ENCODE assay signal across 14 cellular contexts in genomic region chr7:23713285-23714235, GRCh38. TPM values are rescaled to one million over a fixed set of nuclear protein-coding genes. Genes with fewer than 3 reads are reported as not detected.
DNase-seq lines count a peak whose midpoint lies in the region; ATAC-seq and TF ChIP-seq lines count a peak whose summit lies in the region.
"Had no signal": no experiment of that assay in that cellular context is flagged by ENCODE, and none has a peak within 500 bp of the region (broad histone marks: within the 10 kb centered on the region; RNA-seq: fewer than 3 reads in every experiment).

No MANE protein-coding gene starts in this region.

- H3K4me2 ChIP-seq in IMR-90 (ENCODE audit: low read depth, low read length) = peak overlapping the region; percentile 85

- H3K27ac ChIP-seq in IMR-90 (ENCODE audit: insufficient read depth, low read length) (peak overlapping the region; percentile 58; the same call in 1 of the 2 replicates), uterus (no peak overlapping the region)
- H3K27ac ChIP-seq: psoas muscle, SK-N-MC, transverse colon had no signal

- no peak overlapping the region for H3K4me3 Mint-ChIP-seq in activated CD8-positive, alpha-beta memory T cell treated with anti-CD3 and anti-CD28 coated beads, Interleukin-2, amount 10 ng/mL, durations not matched to agents 7 days and 5 days
- H3K4me3 Mint-ChIP-seq: activated naive CD8-positive, alpha-beta T cell treated with anti-CD3 and anti-CD28 coated beads, Interleukin-2, amount 50 U/mL, for 24 hours had no signal

- H4K5ac ChIP-seq in IMR-90 (ENCODE audit: low read depth, low read length) = no peak overlapping the region

- peak; percentile 46 for DNase-seq in AG09309 (ENCODE audit: low read depth)
- DNase-seq in IMR-90 = peak; percentile 90
- peak; percentile 87 for DNase-seq in astrocyte of the cerebellum (ENCODE audit: low read depth)
- DNase-seq in kidney tubule cell (ENCODE audit: low spot score) = peak; percentile 94
- DNase-seq in uterus = no peak
- DNase-seq in activated CD8-positive, alpha-beta memory T cell treated with anti-CD3 and anti-CD28 coated beads, Interleukin-2, amount 10 ng/mL, durations not matched to agents 7 days and 5 days = no peak
- no peak for DNase-seq in activated CD8-positive, alpha-beta memory T cell treated with anti-CD3 and anti-CD28 coated beads for 24 hours
- DNase-seq: activated CD4-positive, alpha-beta T cell treated with anti-CD3 and anti-CD28 coated beads, Interleukin-2, amount 50 U/mL, for 4 hours; activated naive CD8-positive, alpha-beta T cell treated with anti-CD3 and anti-CD28 coated beads, Interleukin-2, amount 50 U/mL, for 24 hours; NCI-H2227 treated with DMSO at 0.1 percent for 48 hours; psoas muscle; transverse colon had no signal

- H3K4ac ChIP-seq in IMR-90 (ENCODE audit: low read depth, low read length) = peak overlapping the region; percentile 62

- no peak overlapping the region for H3K27ac Mint-ChIP-seq in activated CD8-positive, alpha-beta memory T cell treated with anti-CD3 and anti-CD28 coated beads, Interleukin-2, amount 10 ng/mL, durations not matched to agents 7 days and 5 days
- H3K27ac Mint-ChIP-seq: activated naive CD8-positive, alpha-beta T cell treated with anti-CD3 and anti-CD28 coated beads, Interleukin-2, amount 50 U/mL, for 24 hours had no signal

- peak overlapping the region; percentile 70; the same call in 1 of the 2 replicates for H4K91ac ChIP-seq in IMR-90 (ENCODE audit: insufficient read depth, low read depth, low read length)

- CTCF ChIA-PET in IMR-90 (lab: Yijun Ruan, JAX) = interaction anchor here (0.6 to 1.2 kb wide), 7 partner anchors 11 to 441 kb away, joined by 3 to 6 read pairs (median 3); no protein-coding TSS in a partner anchor
- CTCF ChIA-PET in activated CD8-positive, alpha-beta memory T cell treated with anti-CD3 and anti-CD28 coated beads, Interleukin-2, amount 10 ng/mL, durations not matched to agents 7 days and 5 days (lab: Charles Lee) = interaction anchor here (1.0 to 1.9 kb wide), 6 partner anchors 34 to 449 kb away, joined by 3 to 7 read pairs (median 5); no protein-coding TSS in a partner anchor

- H2AFZ ChIP-seq in IMR-90 (replicated peaks; ENCODE audit: low read length, poor library complexity) = no peak overlapping the region

- no peak overlapping the region for H2AK5ac ChIP-seq in IMR-90 (ENCODE audit: low read depth, low read length)

- ATAC-seq in IMR-90 (ENCODE audit: low read depth) (peak; percentile 82), HG02885 (IDR thresholded peaks at IDR 0.05; ENCODE audit: poor library complexity, unreplicated experiment) (no peak)
- no peak for ATAC-seq in activated CD8-positive, alpha-beta memory T cell treated with anti-CD3 and anti-CD28 coated beads, Interleukin-2, amount 10 ng/mL, durations not matched to agents 7 days and 5 days
- ATAC-seq: activated naive CD8-positive, alpha-beta T cell treated with anti-CD3 and anti-CD28 coated beads, Interleukin-2, amount 50 U/mL, for 24 hours; psoas muscle had no signal

- no peak overlapping the region for H3K23ac ChIP-seq in IMR-90 (ENCODE audit: low read depth, low read length)

- H3K79me1 ChIP-seq in IMR-90 (ENCODE audit: low read depth in 1 of 2, low read length in 2 of 2) = no peaks in the 10 kb centered on the region

- POLR2A ChIA-PET in IMR-90 (lab: Charles Lee; ENCODE audit: unreplicated experiment) = no interaction called here

- H3K9me1 ChIP-seq in IMR-90 (ENCODE audit: insufficient read depth, low read length) = no peaks in the 10 kb centered on the region

- H2BK120ac ChIP-seq in IMR-90 (ENCODE audit: low read depth, low read length) = peak overlapping the region; percentile 66

- peak overlapping the region; percentile 70 for H3K56ac ChIP-seq in IMR-90 (ENCODE audit: extremely low read depth, insufficient read depth, low read length)

- peak overlapping the region; percentile 90 for H2BK5ac ChIP-seq in IMR-90 (ENCODE audit: low read depth, low read length, poor library complexity, severe bottlenecking)

- H3K4me1 Mint-ChIP-seq in activated CD8-positive, alpha-beta memory T cell treated with anti-CD3 and anti-CD28 coated beads, Interleukin-2, amount 10 ng/mL, durations not matched to agents 7 days and 5 days = no peaks in the 10 kb centered on the region
- H3K4me1 Mint-ChIP-seq: activated naive CD8-positive, alpha-beta T cell treated with anti-CD3 and anti-CD28 coated beads, Interleukin-2, amount 50 U/mL, for 24 hours had no signal

- H3K18ac ChIP-seq in IMR-90 (ENCODE audit: low read depth, low read length) = peak overlapping the region; percentile 71; the same call in 1 of the 2 replicates

- H3K36me3 ChIP-seq in IMR-90 (ENCODE audit: control insufficient read depth, insufficient read depth, low read length) (no peaks in the 10 kb centered on the region), uterus (no peaks in the 10 kb centered on the region)
- H3K36me3 ChIP-seq: transverse colon had no signal

- peak overlapping the region in 1 of 2 experiments; percentile 20; a peak in 1 of 4 replicates for H4K8ac ChIP-seq in IMR-90 (ENCODE audit: low read depth in 2 of 2, low read length in 2 of 2)

- no peak overlapping the region for H3K9ac ChIP-seq in IMR-90 (ENCODE audit: low read depth, low read length)

- H3K4me1 ChIP-seq in IMR-90 (ENCODE audit: control insufficient read depth, insufficient read depth, low read length) (peaks cover 2% of the 10 kb centered on the region; the same call in 1 of the 2 replicates), uterus (no peaks in the 10 kb centered on the region)
- H3K4me1 ChIP-seq: psoas muscle had no signal

- H3K4me3 ChIP-seq in AG09309 (ENCODE audit: control insufficient read depth, low read depth, low read length) (no peak overlapping the region), IMR-90 (ENCODE audit: insufficient read depth, low read depth, low read length) (no peak overlapping the region), astrocyte of the cerebellum (ENCODE audit: low read depth, low read length) (no peak overlapping the region), uterus (no peak overlapping the region)
- H3K4me3 ChIP-seq: psoas muscle, SK-N-MC, transverse colon had no signal

- H2BK15ac ChIP-seq in IMR-90 (ENCODE audit: low read depth, low read length) = 0 out of 3 replicates have a peak overlapping the region, but pooled peaks have one; percentile 59

- intact Hi-C loops in IMR-90 (cut with micrococcal nuclease) = loop anchor here (5.0 to 10.0 kb wide), 3 partner anchors 61 to 954 kb away; partner anchors contain the start of gene PALS2
- intact Hi-C loops in uterus (cut with DNase I; ENCODE audit: low total_unique reads) = no loop called here

- WGBS in IMR-90 (ENCODE audit: extremely low coverage in 2 of 2, insufficient read length in 1 of 2), 2 experiments = no CpG with 5 or more reads among the region's 7 CpGs

- no peaks in the 10 kb centered on the region for H3K9me3 Mint-ChIP-seq in activated CD8-positive, alpha-beta memory T cell treated with anti-CD3 and anti-CD28 coated beads, Interleukin-2, amount 10 ng/mL, durations not matched to agents 7 days and 5 days (ENCODE audit: low read depth)
- H3K9me3 Mint-ChIP-seq: activated naive CD8-positive, alpha-beta T cell treated with anti-CD3 and anti-CD28 coated beads, Interleukin-2, amount 50 U/mL, for 24 hours had no signal

- H3K36me3 Mint-ChIP-seq in activated CD8-positive, alpha-beta memory T cell treated with anti-CD3 and anti-CD28 coated beads, Interleukin-2, amount 10 ng/mL, durations not matched to agents 7 days and 5 days = no peaks in the 10 kb centered on the region

- BruUV-seq in IMR-90 (replicated peaks; lab: Mats Ljungman, UMichigan) = no TSS peak

- dilution Hi-C loops in IMR-90 (cut with HindIII; ENCODE audit: low sequenced_read_pairs, unreplicated experiment) = loop anchor here (25.0 kb wide), 1 partner anchor 126 kb away; the partner anchor contains the start of gene CCDC126

- no peak overlapping the region for H3K14ac ChIP-seq in IMR-90 (replicated peaks; ENCODE audit: low read depth, low read length)

- no peaks in the 10 kb centered on the region for H3K9me3 ChIP-seq in IMR-90 (ENCODE audit: control insufficient read depth, insufficient read depth, low read length)
- H3K9me3 ChIP-seq in uterus = no peaks in the 10 kb centered on the region
- H3K9me3 ChIP-seq: psoas muscle, transverse colon had no signal

- H4K20me1 ChIP-seq in IMR-90 (ENCODE audit: insufficient read depth, low read length) = no peaks in the 10 kb centered on the region; the same call in 1 of the 2 replicates

- TF ChIP-seq POLR2A in IMR-90 (IDR thresholded peaks at IDR 0.05; ENCODE audit: low read depth, low read length) (no peak), uterus (IDR thresholded peaks at IDR 0.05) (no peak)

- H3K27me3 Mint-ChIP-seq in activated CD8-positive, alpha-beta memory T cell treated with anti-CD3 and anti-CD28 coated beads, Interleukin-2, amount 10 ng/mL, durations not matched to agents 7 days and 5 days = no peaks in the 10 kb centered on the region

- H2BK20ac ChIP-seq in IMR-90 (ENCODE audit: low read depth, low read length) = peak overlapping the region; percentile 53

- TF ChIP-seq RAD21 in IMR-90 (IDR thresholded peaks at IDR 0.05; ENCODE audit: low read length) = no peak

- TF ChIP-seq CTCF in AG09309 (IDR thresholded peaks at IDR 0.05; ENCODE audit: control insufficient read depth, insufficient read depth, low read depth, low read length, missing control alignments) (no peak), IMR-90 (conservative IDR thresholded peaks at IDR 0.05; ENCODE audit: low read depth, low read length) (no peak), astrocyte of the cerebellum (IDR thresholded peaks at IDR 0.05; ENCODE audit: low read depth, low read length, missing control alignments) (no peak), uterus (IDR thresholded peaks at IDR 0.05) (no peak)

- no peak overlapping the region for H2AK9ac ChIP-seq in IMR-90 (replicated peaks; ENCODE audit: low read depth, low read length, poor library complexity)

- in situ Hi-C loops in IMR-90 (cut with MboI; ENCODE audit: low sequenced_read_pairs) = no loop called here
- in situ Hi-C loops in astrocyte of the cerebellum (cut with HindIII; ENCODE audit: low sequenced_read_pairs) = loop anchor here (10.0 to 25.0 kb wide), 2 partner anchors 139 to 451 kb away; no protein-coding TSS in a partner anchor

- H3K27me3 ChIP-seq in IMR-90 (ENCODE audit: control insufficient read depth, insufficient read depth, low read length) (no peaks in the 10 kb centered on the region), uterus (no peaks in the 10 kb centered on the region)
- H3K27me3 ChIP-seq: transverse colon had no signal

RNA-seq across cellular contexts. Expression of gene STK31, which starts 3.5 kb away (rescaled TPM):
- total RNA-seq in IMR-90 (2012; rRNA removed) (not detected in 2 replicates), uterus (1 to 10 TPM in 2 of 4 donors, not detected in 2; 2.1 TPM)
- not detected in 2 replicates for polyA plus RNA-seq in IMR-90 (2012; rRNA removed)
- polyA plus RNA-seq in IMR-90 (2012; cell fraction: cytosol; rRNA removed) = not detected in 2 replicates
- polyA plus RNA-seq in IMR-90 (2012; cell fraction: nucleus; rRNA removed; ENCODE audit: low replicate concordance) = 0.01 and 0.10 TPM in 2 replicates
- total RNA-seq in activated CD8-positive, alpha-beta memory T cell treated with anti-CD3 and anti-CD28 coated beads, Interleukin-2, amount 10 ng/mL, durations not matched to agents 7 days and 5 days = under 1 TPM in 1 of 2 experiments, not detected in 1; 0.07 TPM

RNA-seq across cellular contexts. Expression of gene FAM221A, which starts 33.6 kb away (rescaled TPM):
- total RNA-seq in IMR-90 (2012; rRNA removed) (1.1 and 1.4 TPM in 2 replicates), uterus (10 to 100 TPM in 1 of 4 donors, 1 to 10 TPM in 3; 4.7 to 11.5 (median 6.5) TPM)
- polyA plus RNA-seq in IMR-90 (2012; rRNA removed) = 2.0 and 2.1 TPM in 2 replicates
- polyA plus RNA-seq in IMR-90 (2012; cell fraction: cytosol; rRNA removed) = 0.75 and 1.0 TPM in 2 replicates
- polyA plus RNA-seq in IMR-90 (2012; cell fraction: nucleus; rRNA removed; ENCODE audit: low replicate concordance) = 3.1 and 9.5 TPM in 2 replicates
- 1 to 10 TPM; 5.6 to 6.1 TPM for total RNA-seq in activated CD8-positive, alpha-beta memory T cell treated with anti-CD3 and anti-CD28 coated beads, Interleukin-2, amount 10 ng/mL, durations not matched to agents 7 days and 5 days

Comparison
In these comparisons a context has a peak if more than half of its experiments do, and no peak if none do; other contexts are left out.
1. DNase-seq: peak in AG09309 (single experiment), IMR-90 (single experiment), astrocyte of the cerebellum (single experiment) and kidney tubule cell (single experiment); none in uterus (0 of 2), activated CD8-positive, alpha-beta memory T cell treated with anti-CD3 and anti-CD28 coated beads, Interleukin-2, amount 10 ng/mL, durations not matched to agents 7 days and 5 days (single experiment) and activated CD8-positive, alpha-beta memory T cell treated with anti-CD3 and anti-CD28 coated beads for 24 hours (single experiment).